In genomic region chr22:30694171-30694637, GRCh38 we compare ENCODE assay signal across 1 cellular context.
TF ChIP-seq lines count a peak whose summit lies in the region.

No MANE protein-coding gene starts in this region.

TF ChIP-seq in HCT116, 20 proteins besides CTCF, POLR2A, EP300 and RAD21 (continued from another document):
- TF ChIP-seq, protein P1, sequence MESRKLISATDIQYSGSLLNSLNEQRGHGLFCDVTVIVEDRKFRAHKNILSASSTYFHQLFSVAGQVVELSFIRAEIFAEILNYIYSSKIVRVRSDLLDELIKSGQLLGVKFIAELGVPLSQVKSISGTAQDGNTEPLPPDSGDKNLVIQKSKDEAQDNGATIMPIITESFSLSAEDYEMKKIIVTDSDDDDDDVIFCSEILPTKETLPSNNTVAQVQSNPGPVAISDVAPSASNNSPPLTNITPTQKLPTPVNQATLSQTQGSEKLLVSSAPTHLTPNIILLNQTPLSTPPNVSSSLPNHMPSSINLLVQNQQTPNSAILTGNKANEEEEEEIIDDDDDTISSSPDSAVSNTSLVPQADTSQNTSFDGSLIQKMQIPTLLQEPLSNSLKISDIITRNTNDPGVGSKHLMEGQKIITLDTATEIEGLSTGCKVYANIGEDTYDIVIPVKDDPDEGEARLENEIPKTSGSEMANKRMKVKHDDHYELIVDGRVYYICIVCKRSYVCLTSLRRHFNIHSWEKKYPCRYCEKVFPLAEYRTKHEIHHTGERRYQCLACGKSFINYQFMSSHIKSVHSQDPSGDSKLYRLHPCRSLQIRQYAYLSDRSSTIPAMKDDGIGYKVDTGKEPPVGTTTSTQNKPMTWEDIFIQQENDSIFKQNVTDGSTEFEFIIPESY (IDR thresholded peaks at IDR 0.05; ENCODE audit: extremely low read depth, insufficient replicate concordance, low read length) = no peak
- TF ChIP-seq ATF3 (IDR thresholded peaks at IDR 0.05) (no peak), SP1 (IDR thresholded peaks at IDR 0.05; ENCODE audit: low read depth) (no peak), MAX (IDR thresholded peaks at IDR 0.05) (no peak), CBX3 (IDR thresholded peaks at IDR 0.05; ENCODE audit: low read depth) (no peak), YY1 (IDR thresholded peaks at IDR 0.05; ENCODE audit: extremely low read depth, insufficient replicate concordance, low read depth, low read length) (peak; percentile 88), POLR2AphosphoS5 (IDR thresholded peaks at IDR 0.05; ENCODE audit: low read depth, low read length) (0 out of 2 replicates have a peak, but pooled peaks have one; percentile 43), TCF7L2 (IDR thresholded peaks at IDR 0.05; ENCODE audit: borderline replicate concordance, extremely low read depth, insufficient read depth, insufficient read length) (peak; percentile 14), CEBPB (IDR thresholded peaks at IDR 0.05; ENCODE audit: low read depth) (no peak)
